Comparison of ENCODE assay signal across 9 cellular contexts in genomic region chr5:170861295-170861854, GRCh38. TPM values are rescaled to one million over a fixed set of nuclear protein-coding genes. Genes with fewer than 3 reads are reported as not detected.
DNase-seq lines count a peak whose midpoint lies in the region; ATAC-seq and TF ChIP-seq lines count a peak whose summit lies in the region.
"Had no signal": no experiment of that assay in that cellular context is flagged by ENCODE, and none has a peak within 500 bp of the region (broad histone marks: within the 10 kb centered on the region; RNA-seq: fewer than 3 reads in every experiment).

No MANE protein-coding gene starts in this region.

- H3K79me2 ChIP-seq in PC-9 (ENCODE audit: low read depth) = peaks cover 39% of the 10 kb centered on the region

- H3K27ac ChIP-seq in PC-9 (no peak overlapping the region), esophagus squamous epithelium (no peak overlapping the region)
- H3K27ac ChIP-seq: neutrophil had no signal

- H2AFZ ChIP-seq in PC-9 (no peak overlapping the region), neuron (ENCODE audit: low read depth, low read length) (no peak overlapping the region)

- CTCF ChIA-PET in PC-9 (lab: Charles Lee) = no interaction called here

- H3F3A ChIP-seq in PC-9 (ENCODE audit: insufficient read depth, low read depth) = peaks cover 13% of the 10 kb centered on the region

- no TSS peak for BruUV-seq in PC-9 (replicated peaks; lab: Mats Ljungman, UMichigan)

- H3K27me3 ChIP-seq in PC-9 (ENCODE audit: insufficient read depth, low read depth) (no peaks in the 10 kb centered on the region), esophagus squamous epithelium (peaks cover 0 to 21% (median 0%) of the 10 kb centered on the region in 4 donors), neuron (ENCODE audit: insufficient read depth, low read length) (no peaks in the 10 kb centered on the region)

- H3K9me2 ChIP-seq in PC-9 (ENCODE audit: insufficient read depth) = no peaks in the 10 kb centered on the region

- no peak for ATAC-seq in HG02970 (IDR thresholded peaks at IDR 0.05; ENCODE audit: low FRiP score, unreplicated experiment)

- peak overlapping the region; percentile 42; the same call in 1 of the 2 replicates for H3K4me2 ChIP-seq in PC-9

- 50 to 84% methylated on average over 4 to 6 of the region's 22 CpGs for WGBS in esophagus squamous epithelium, 2 donors

- no peak for TF ChIP-seq CTCF in AG09319 (IDR thresholded peaks at IDR 0.05; ENCODE audit: low read depth, low read length)
- TF ChIP-seq CTCF in PC-9 (conservative IDR thresholded peaks at IDR 0.05) = no peak
- TF ChIP-seq CTCF in esophagus squamous epithelium (IDR thresholded peaks at IDR 0.05) = no peak

- H3K9me3 ChIP-seq in PC-9 (ENCODE audit: insufficient read depth, low read depth) = peaks cover 11% of the 10 kb centered on the region; the same call in 1 of the 2 replicates
- H3K9me3 ChIP-seq in esophagus squamous epithelium = peaks cover 0 to 28% (median 10%) of the 10 kb centered on the region in 3 donors
- no peaks in the 10 kb centered on the region for H3K9me3 ChIP-seq in neuron (ENCODE audit: low read length)

- H3K4me3 ChIP-seq in PC-9 (peak overlapping the region; percentile 41; the same call in 1 of the 2 replicates), esophagus squamous epithelium (peak overlapping the region in 3 of 4 donors; percentile 46 to 78 (median 60)), neuron (ENCODE audit: low read length) (peak overlapping the region; percentile 42)

- POLR2A ChIA-PET in PC-9 (lab: Charles Lee; ENCODE audit: unreplicated experiment) = no interaction called here

- TF ChIP-seq POLR2A in esophagus squamous epithelium (IDR thresholded peaks at IDR 0.05) = no peak

- 0 out of 2 replicates have a peak, but pooled peaks cover 4% of the 10 kb centered on the region for H4K20me1 ChIP-seq in PC-9 (ENCODE audit: insufficient read depth)

- intact Hi-C loops in PC-9 (cut with micrococcal nuclease; ENCODE audit: unreplicated experiment) (no loop called here), esophagus squamous epithelium (cut with DNase I) (no loop called here)

- H3K4me1 ChIP-seq in PC-9 (replicated peaks; ENCODE audit: insufficient read depth) (peaks cover 14% of the 10 kb centered on the region), esophagus squamous epithelium (peaks cover 0 to 16% (median 4%) of the 10 kb centered on the region in 3 donors), neuron (ENCODE audit: insufficient read depth, low read length) (peaks cover 4% of the 10 kb centered on the region)

- DNase-seq in AG09319 (ENCODE audit: extremely low read depth, low read depth) (peak; percentile 2), PC-9 (no peak), esophagus squamous epithelium (lab: John Stamatoyannopoulos, UW) (no peak), AG08395 (ENCODE audit: low spot score) (no peak), NCI-H226 (no peak), HuH-7.5 (ENCODE audit: low spot score) (no peak)

- H3K36me3 ChIP-seq in PC-9 (ENCODE audit: low read depth) = no peaks in the 10 kb centered on the region
- H3K36me3 ChIP-seq in esophagus squamous epithelium = no peaks in the 10 kb centered on the region
- no peaks in the 10 kb centered on the region for H3K36me3 ChIP-seq in neuron (ENCODE audit: insufficient read depth, low read length)
- H3K36me3 ChIP-seq: neutrophil had no signal

RNA-seq across cellular contexts. Expression of gene RANBP17, which starts 0.4 kb away (rescaled TPM):
- total RNA-seq in PC-9 (2021) (14.5 and 17.0 TPM in 2 replicates), esophagus squamous epithelium (1 to 10 TPM in 2 of 4 donors, under 1 TPM in 2; 0.61 to 9.3 (median 1.9) TPM)
